10 cellular contexts compared by ENCODE assay signal in the genomic region with DNA sequence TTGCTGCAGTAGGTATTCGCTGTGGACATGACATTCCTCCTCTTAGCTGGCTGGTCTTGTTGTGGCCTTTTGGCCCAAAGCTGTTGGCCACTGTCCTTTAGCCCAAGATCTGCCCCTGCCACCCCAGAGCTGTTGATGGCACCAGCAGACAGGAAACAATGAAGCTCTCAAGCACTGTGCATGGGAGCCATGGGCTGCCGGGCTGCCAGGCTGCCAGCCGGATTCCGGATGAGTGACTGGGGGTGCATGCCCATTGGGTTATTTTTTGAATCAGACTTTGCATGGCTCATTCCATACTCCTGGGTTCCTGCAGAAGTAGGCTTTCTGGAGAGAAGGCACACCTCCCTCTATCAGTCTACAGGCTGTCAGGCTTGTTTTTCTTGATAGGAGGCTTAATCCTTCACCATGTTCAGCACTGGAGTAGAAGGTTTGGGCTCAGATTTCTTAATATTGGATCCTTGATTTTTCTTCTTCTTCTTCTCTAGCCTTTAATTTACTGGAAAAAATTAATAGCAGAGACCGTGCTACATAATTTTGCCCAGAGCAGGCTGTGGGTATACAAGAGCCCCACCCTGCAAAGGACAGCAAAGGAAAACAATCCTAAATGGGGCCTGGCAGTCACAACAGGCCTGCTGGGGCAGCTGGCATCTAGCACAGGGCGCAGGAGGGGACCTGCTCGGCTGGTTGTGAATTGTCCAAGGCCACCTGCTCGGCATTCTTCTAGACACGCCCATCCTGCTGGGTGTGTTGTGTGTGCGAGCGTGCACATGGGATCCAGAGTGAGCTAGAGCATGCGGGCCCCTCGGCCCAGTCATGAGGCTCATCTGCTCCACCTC. TPM values are rescaled to one million over a fixed set of nuclear protein-coding genes. Genes with fewer than 3 reads are reported as not detected.
DNase-seq lines count a peak whose midpoint lies in the region; ATAC-seq and TF ChIP-seq lines count a peak whose summit lies in the region.
"Had no signal": no experiment of that assay in that cellular context is flagged by ENCODE, and none has a peak within 500 bp of the region (broad histone marks: within the 10 kb centered on the region; RNA-seq: fewer than 3 reads in every experiment).

No MANE protein-coding gene starts in this region.

- H3K9me3 ChIP-seq in mammary epithelial cell (replicated peaks; ENCODE audit: insufficient read depth, low read length), result no peaks in the 10 kb centered on the region
- peaks cover 6% of the 10 kb centered on the region for H3K9me3 ChIP-seq in trophoblast cell (ENCODE audit: insufficient read depth, low read depth, low read length)

- H3K9ac ChIP-seq in mammary epithelial cell (ENCODE audit: insufficient read depth, low read length) (no peak overlapping the region), trophoblast cell (ENCODE audit: low read length) (no peak overlapping the region)

- H3K4me3 ChIP-seq in mammary epithelial cell (replicated peaks in 1 of 3; ENCODE audit: insufficient read depth in 1 of 3, low read depth in 2 of 3, low read length in 3 of 3) (peak overlapping the region in 1 of 3 experiments; percentile 14), trophoblast cell (ENCODE audit: low read depth, low read length) (peak overlapping the region; percentile 4)

- DNase-seq in NCI-H2107 (lab: John Stamatoyannopoulos, UW) (peak; percentile 87), mammary epithelial cell (no peak), trophoblast cell (peak; percentile 53 to 79), midbrain (lab: John Stamatoyannopoulos, UW) (no peak), kidney tubule cell (ENCODE audit: low spot score) (no peak), ecto neural progenitor cell (ENCODE audit: low spot score) (no peak)
- DNase-seq: NCI-H82; stimulated activated CD4-positive, alpha-beta T cell treated with anti-CD3 and anti-CD28 coated beads, Interleukin-4, amount 100 ng/mL, for 4 hours had no signal

- no peak overlapping the region for H3K4ac ChIP-seq in trophoblast cell (ENCODE audit: low read depth, low read length)

- WGBS in mammary epithelial cell (ENCODE audit: low coverage, missing lambda C conversion rate), result 41% methylated on average over 13 of the region's 13 CpGs
- WGBS in trophoblast cell (ENCODE audit: extremely low coverage, insufficient coverage, insufficient read length), result no CpG with 5 or more reads among the region's 13 CpGs

- no peak for TF ChIP-seq CTCF in mammary epithelial cell (conservative IDR thresholded peaks at IDR 0.05 in 1 of 2, IDR thresholded peaks at IDR 0.05 in 1 of 2; ENCODE audit: extremely low read depth in 1 of 2, insufficient read depth in 1 of 2, low read depth in 1 of 2, low read length in 2 of 2)

- no peak overlapping the region for H2AK5ac ChIP-seq in trophoblast cell (ENCODE audit: low read length)

- H3K4me1 ChIP-seq in mammary epithelial cell (ENCODE audit: insufficient read depth, low read length) (peaks cover 10% of the 10 kb centered on the region), trophoblast cell (ENCODE audit: control insufficient read depth in 1 of 2, insufficient read depth in 2 of 2, low read length in 2 of 2) (peaks cover 6 to 9% of the 10 kb centered on the region in 2 experiments)

- H3K27ac ChIP-seq in mammary epithelial cell (ENCODE audit: insufficient read depth, low read depth, low read length), result no peak overlapping the region
- H3K27ac ChIP-seq in trophoblast cell (ENCODE audit: low read depth, low read length), result no peak overlapping the region

- H3K4me2 ChIP-seq in mammary epithelial cell (ENCODE audit: insufficient read depth, low read depth, low read length) (peak overlapping the region; percentile 67), trophoblast cell (ENCODE audit: low read length) (no peak overlapping the region)

- no peak overlapping the region for H2BK12ac ChIP-seq in trophoblast cell (ENCODE audit: low read length)

- CTCF ChIA-PET in mammary epithelial cell (lab: Charles Lee; ENCODE audit: low non-redundant PET), result no interaction called here

- dilution Hi-C loops in mammary epithelial cell (cut with HindIII; ENCODE audit: low sequenced_read_pairs), result no loop called here

- no peak overlapping the region for H4K8ac ChIP-seq in trophoblast cell (ENCODE audit: low read depth, low read length)

- no peaks in the 10 kb centered on the region for H3K79me2 ChIP-seq in mammary epithelial cell (ENCODE audit: insufficient read depth, low read length)
- peaks cover 1% of the 10 kb centered on the region for H3K79me2 ChIP-seq in trophoblast cell (ENCODE audit: control insufficient read depth, insufficient read depth, low read length, poor library complexity)

- intact Hi-C loops in mammary epithelial cell (cut with micrococcal nuclease), result no loop called here

- no peak overlapping the region for H4K91ac ChIP-seq in trophoblast cell (ENCODE audit: low read depth, low read length)

- H4K12ac ChIP-seq in trophoblast cell (ENCODE audit: low read depth, low read length), result no peak overlapping the region

- H3K18ac ChIP-seq in trophoblast cell (ENCODE audit: low read length), result no peak overlapping the region

- H3K36me3 ChIP-seq in mammary epithelial cell (ENCODE audit: insufficient read depth, low read length), result peaks cover 5% of the 10 kb centered on the region
- peaks cover 21 to 29% of the 10 kb centered on the region in 2 experiments for H3K36me3 ChIP-seq in trophoblast cell (ENCODE audit: control insufficient read depth in 1 of 2, insufficient read depth in 2 of 2, low read length in 2 of 2)

- no peak overlapping the region for H3K14ac ChIP-seq in trophoblast cell (ENCODE audit: low read length)

- H2BK120ac ChIP-seq in trophoblast cell (ENCODE audit: insufficient read depth, low read length, poor library complexity), result no peak overlapping the region

- H3K79me1 ChIP-seq in trophoblast cell (ENCODE audit: low read length), result no peaks in the 10 kb centered on the region

- no peaks in the 10 kb centered on the region for H4K20me1 ChIP-seq in mammary epithelial cell (ENCODE audit: insufficient read depth, low read length)

- H2BK5ac ChIP-seq in trophoblast cell (ENCODE audit: low read depth, low read length, poor library complexity), result no peak overlapping the region

- peak; percentile 8 for ATAC-seq in GM19467 (IDR thresholded peaks at IDR 0.05; ENCODE audit: unreplicated experiment)
- no peak for ATAC-seq in GM21786 (IDR thresholded peaks at IDR 0.05; ENCODE audit: unreplicated experiment)

- in situ Hi-C loops in mammary epithelial cell (cut with MboI; ENCODE audit: low sequenced_read_pairs in 2 of 2), result no loop called here

- H2AFZ ChIP-seq in mammary epithelial cell (ENCODE audit: low read depth, low read length), result peak overlapping the region; percentile 27
- no peak overlapping the region for H2AFZ ChIP-seq in trophoblast cell (ENCODE audit: insufficient read depth, low read length, poor library complexity)

- BruUV-seq in mammary epithelial cell (replicated peaks; lab: Mats Ljungman, UMichigan), result no TSS peak

- no peak overlapping the region for H3K23ac ChIP-seq in trophoblast cell (ENCODE audit: low read length)

- no peaks in the 10 kb centered on the region for H3K27me3 ChIP-seq in mammary epithelial cell (ENCODE audit: insufficient read depth, low read length)
- H3K27me3 ChIP-seq in trophoblast cell (ENCODE audit: insufficient read depth, low read length), result no peaks in the 10 kb centered on the region

RNA-seq across cellular contexts. Expression of gene MAX, which starts 32.2 kb away (rescaled TPM):
- 10 to 100 TPM; 36.0 to 84.7 TPM for total RNA-seq in mammary epithelial cell
- 70.4 TPM for polyA plus RNA-seq in mammary epithelial cell
- polyA minus RNA-seq in mammary epithelial cell, result 31.1 TPM
- polyA plus RNA-seq in trophoblast cell (2013), result 56.8 and 61.8 TPM in 2 replicates

Comparison
In these comparisons a context has a peak if more than half of its experiments do, and no peak if none do; other contexts are left out.
1. DNase-seq: peak in NCI-H2107 (single experiment) and trophoblast cell (2 of 2); none in mammary epithelial cell (single experiment), midbrain (single experiment), kidney tubule cell (single experiment) and ecto neural progenitor cell (single experiment).